In genomic region chr17:68606451-68607307, GRCh38 we compare ENCODE assay signal across 1 cellular context.
TF ChIP-seq lines count a peak whose summit lies in the region.

No MANE protein-coding gene starts in this region.

TF ChIP-seq in HepG2, 621 proteins besides CTCF, POLR2A, EP300 and RAD21 (continued from another document and continues in another):
- TF ChIP-seq ZNF235 (CRISPR knock-in tag; IDR thresholded peaks at IDR 0.05; ENCODE audit: borderline replicate concordance) (no peak), TFE3 (CRISPR knock-in tag; IDR thresholded peaks at IDR 0.05) (0 out of 2 replicates have a peak, but pooled peaks have one; percentile 13), ATF4 (CRISPR knock-in tag; IDR thresholded peaks at IDR 0.05) (peak in 1 of 2 experiments; percentile 33; a peak in 1 of 4 replicates), KLF11 (CRISPR knock-in tag; IDR thresholded peaks at IDR 0.05) (no peak), FOXO1 (CRISPR knock-in tag; IDR thresholded peaks at IDR 0.05) (0 out of 2 replicates have a peak, but pooled peaks have one; percentile 32), MLXIP (CRISPR knock-in tag; IDR thresholded peaks at IDR 0.05; ENCODE audit: borderline replicate concordance) (peak; percentile 79), ZFP1 (CRISPR knock-in tag; IDR thresholded peaks at IDR 0.05) (0 out of 2 replicates have a peak, but pooled peaks have one; percentile 28), ZNF577 (CRISPR knock-in tag; IDR thresholded peaks at IDR 0.05; ENCODE audit: borderline replicate concordance, low read depth) (peak; percentile 50; the same call in 1 of the 2 replicates), KLF6 (CRISPR knock-in tag; IDR thresholded peaks at IDR 0.05) (no peak), ZNF414 (CRISPR knock-in tag; IDR thresholded peaks at IDR 0.05) (no peak; the same call in 1 of the 2 replicates), SOX13 (IDR thresholded peaks at IDR 0.05) (no peak), SOX13 (CRISPR knock-in tag; conservative IDR thresholded peaks at IDR 0.05 in 1 of 2, IDR thresholded peaks at IDR 0.05 in 1 of 2) (peak in 1 of 2 experiments; percentile 62; a peak in 1 of 4 replicates), ZNF362 (CRISPR knock-in tag; IDR thresholded peaks at IDR 0.05; ENCODE audit: borderline replicate concordance) (peak; percentile 98), GFI1 (CRISPR knock-in tag; IDR thresholded peaks at IDR 0.05; ENCODE audit: borderline replicate concordance) (peak; percentile 64; the same call in 1 of the 2 replicates), BCL6 (CRISPR knock-in tag; IDR thresholded peaks at IDR 0.05) (0 out of 2 replicates have a peak, but pooled peaks have one; percentile 15), HHEX (CRISPR knock-in tag; IDR thresholded peaks at IDR 0.05) (0 out of 2 replicates have a peak, but pooled peaks have one; percentile 7), PPARG (CRISPR knock-in tag; conservative IDR thresholded peaks at IDR 0.05) (peak; percentile 37; the same call in 1 of the 2 replicates), HMG20A (CRISPR knock-in tag; IDR thresholded peaks at IDR 0.05; ENCODE audit: borderline replicate concordance) (peak; percentile 54; the same call in 1 of the 2 replicates), ETV5 (CRISPR knock-in tag; IDR thresholded peaks at IDR 0.05; ENCODE audit: borderline replicate concordance) (peak; percentile 66; the same call in 1 of the 2 replicates), ZMYM4 (CRISPR knock-in tag; IDR thresholded peaks at IDR 0.05) (peak; percentile 68), CBX1 (IDR thresholded peaks at IDR 0.05; ENCODE audit: low read depth) (no peak), PAXIP1 (CRISPR knock-in tag; conservative IDR thresholded peaks at IDR 0.05) (peak; percentile 67; the same call in 1 of the 2 replicates), SP5 (CRISPR knock-in tag; IDR thresholded peaks at IDR 0.05; ENCODE audit: borderline replicate concordance, low read depth) (peak; percentile 79; the same call in 1 of the 2 replicates), ZNF776 (CRISPR knock-in tag; IDR thresholded peaks at IDR 0.05) (no peak), KDM4B (CRISPR knock-in tag; IDR thresholded peaks at IDR 0.05) (no peak), MNT (IDR thresholded peaks at IDR 0.05) (no peak), ZNF253 (CRISPR knock-in tag; IDR thresholded peaks at IDR 0.05; ENCODE audit: borderline replicate concordance) (no peak), POGZ (CRISPR knock-in tag; IDR thresholded peaks at IDR 0.05) (peak; percentile 56; the same call in 1 of the 2 replicates)
- TF ChIP-seq, protein P1, sequence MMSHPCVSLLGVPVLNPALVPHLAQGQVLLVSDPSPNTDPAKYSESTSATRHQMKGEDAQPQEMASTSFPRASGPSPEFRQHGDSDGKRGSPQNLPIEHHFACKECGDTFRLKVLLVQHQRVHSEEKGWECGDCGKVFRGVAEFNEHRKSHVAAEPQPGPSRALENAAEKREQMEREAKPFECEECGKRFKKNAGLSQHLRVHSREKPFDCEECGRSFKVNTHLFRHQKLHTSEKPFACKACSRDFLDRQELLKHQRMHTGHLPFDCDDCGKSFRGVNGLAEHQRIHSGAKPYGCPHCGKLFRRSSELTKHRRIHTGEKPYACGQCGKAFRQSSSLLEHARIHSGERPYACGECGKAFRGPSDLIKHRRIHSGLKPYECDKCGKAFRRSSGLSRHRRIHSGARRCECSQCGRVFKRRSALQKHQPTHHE (CRISPR knock-in tag; IDR thresholded peaks at IDR 0.05; ENCODE audit: borderline replicate concordance), result no peak
- TF ChIP-seq, protein P2, sequence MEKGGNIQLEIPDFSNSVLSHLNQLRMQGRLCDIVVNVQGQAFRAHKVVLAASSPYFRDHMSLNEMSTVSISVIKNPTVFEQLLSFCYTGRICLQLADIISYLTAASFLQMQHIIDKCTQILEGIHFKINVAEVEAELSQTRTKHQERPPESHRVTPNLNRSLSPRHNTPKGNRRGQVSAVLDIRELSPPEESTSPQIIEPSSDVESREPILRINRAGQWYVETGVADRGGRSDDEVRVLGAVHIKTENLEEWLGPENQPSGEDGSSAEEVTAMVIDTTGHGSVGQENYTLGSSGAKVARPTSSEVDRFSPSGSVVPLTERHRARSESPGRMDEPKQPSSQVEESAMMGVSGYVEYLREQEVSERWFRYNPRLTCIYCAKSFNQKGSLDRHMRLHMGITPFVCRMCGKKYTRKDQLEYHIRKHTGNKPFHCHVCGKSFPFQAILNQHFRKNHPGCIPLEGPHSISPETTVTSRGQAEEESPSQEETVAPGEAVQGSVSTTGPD (CRISPR knock-in tag; IDR thresholded peaks at IDR 0.05), result peak; percentile 90
- TF ChIP-seq, protein P3, sequence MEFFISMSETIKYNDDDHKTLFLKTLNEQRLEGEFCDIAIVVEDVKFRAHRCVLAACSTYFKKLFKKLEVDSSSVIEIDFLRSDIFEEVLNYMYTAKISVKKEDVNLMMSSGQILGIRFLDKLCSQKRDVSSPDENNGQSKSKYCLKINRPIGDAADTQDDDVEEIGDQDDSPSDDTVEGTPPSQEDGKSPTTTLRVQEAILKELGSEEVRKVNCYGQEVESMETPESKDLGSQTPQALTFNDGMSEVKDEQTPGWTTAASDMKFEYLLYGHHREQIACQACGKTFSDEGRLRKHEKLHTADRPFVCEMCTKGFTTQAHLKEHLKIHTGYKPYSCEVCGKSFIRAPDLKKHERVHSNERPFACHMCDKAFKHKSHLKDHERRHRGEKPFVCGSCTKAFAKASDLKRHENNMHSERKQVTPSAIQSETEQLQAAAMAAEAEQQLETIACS (CRISPR knock-in tag; IDR thresholded peaks at IDR 0.05), result no peak
- TF ChIP-seq, protein P4, sequence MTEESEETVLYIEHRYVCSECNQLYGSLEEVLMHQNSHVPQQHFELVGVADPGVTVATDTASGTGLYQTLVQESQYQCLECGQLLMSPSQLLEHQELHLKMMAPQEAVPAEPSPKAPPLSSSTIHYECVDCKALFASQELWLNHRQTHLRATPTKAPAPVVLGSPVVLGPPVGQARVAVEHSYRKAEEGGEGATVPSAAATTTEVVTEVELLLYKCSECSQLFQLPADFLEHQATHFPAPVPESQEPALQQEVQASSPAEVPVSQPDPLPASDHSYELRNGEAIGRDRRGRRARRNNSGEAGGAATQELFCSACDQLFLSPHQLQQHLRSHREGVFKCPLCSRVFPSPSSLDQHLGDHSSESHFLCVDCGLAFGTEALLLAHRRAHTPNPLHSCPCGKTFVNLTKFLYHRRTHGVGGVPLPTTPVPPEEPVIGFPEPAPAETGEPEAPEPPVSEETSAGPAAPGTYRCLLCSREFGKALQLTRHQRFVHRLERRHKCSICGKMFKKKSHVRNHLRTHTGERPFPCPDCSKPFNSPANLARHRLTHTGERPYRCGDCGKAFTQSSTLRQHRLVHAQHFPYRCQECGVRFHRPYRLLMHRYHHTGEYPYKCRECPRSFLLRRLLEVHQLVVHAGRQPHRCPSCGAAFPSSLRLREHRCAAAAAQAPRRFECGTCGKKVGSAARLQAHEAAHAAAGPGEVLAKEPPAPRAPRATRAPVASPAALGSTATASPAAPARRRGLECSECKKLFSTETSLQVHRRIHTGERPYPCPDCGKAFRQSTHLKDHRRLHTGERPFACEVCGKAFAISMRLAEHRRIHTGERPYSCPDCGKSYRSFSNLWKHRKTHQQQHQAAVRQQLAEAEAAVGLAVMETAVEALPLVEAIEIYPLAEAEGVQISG (CRISPR knock-in tag; IDR thresholded peaks at IDR 0.05), result 0 out of 2 replicates have a peak, but pooled peaks have one; percentile 41
- TF ChIP-seq, protein P5, sequence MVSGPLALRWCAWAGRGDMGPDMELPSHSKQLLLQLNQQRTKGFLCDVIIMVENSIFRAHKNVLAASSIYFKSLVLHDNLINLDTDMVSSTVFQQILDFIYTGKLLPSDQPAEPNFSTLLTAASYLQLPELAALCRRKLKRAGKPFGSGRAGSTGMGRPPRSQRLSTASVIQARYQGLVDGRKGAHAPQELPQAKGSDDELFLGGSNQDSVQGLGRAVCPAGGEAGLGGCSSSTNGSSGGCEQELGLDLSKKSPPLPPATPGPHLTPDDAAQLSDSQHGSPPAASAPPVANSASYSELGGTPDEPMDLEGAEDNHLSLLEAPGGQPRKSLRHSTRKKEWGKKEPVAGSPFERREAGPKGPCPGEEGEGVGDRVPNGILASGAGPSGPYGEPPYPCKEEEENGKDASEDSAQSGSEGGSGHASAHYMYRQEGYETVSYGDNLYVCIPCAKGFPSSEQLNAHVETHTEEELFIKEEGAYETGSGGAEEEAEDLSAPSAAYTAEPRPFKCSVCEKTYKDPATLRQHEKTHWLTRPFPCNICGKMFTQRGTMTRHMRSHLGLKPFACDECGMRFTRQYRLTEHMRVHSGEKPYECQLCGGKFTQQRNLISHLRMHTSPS (CRISPR knock-in tag; IDR thresholded peaks at IDR 0.05; ENCODE audit: low read depth), result no peak
